Comparison of ENCODE assay signal across 14 cellular contexts in genomic region chr15:72536506-72536905, GRCh38.
DNase-seq lines count a peak whose midpoint lies in the region; ATAC-seq and TF ChIP-seq lines count a peak whose summit lies in the region.
"Had no signal": no experiment of that assay in that cellular context is flagged by ENCODE, and none has a peak within 500 bp of the region (broad histone marks: within the 10 kb centered on the region; RNA-seq: fewer than 3 reads in every experiment).

No MANE protein-coding gene starts in this region.

- no peak overlapping the region for H3K27ac ChIP-seq in SJCRH30
- H3K27ac ChIP-seq in upper lobe of left lung, result no peak overlapping the region
- H3K27ac ChIP-seq: BLaER1 treated with 17β-estradiol and CSF1 and Interleukin-3, amounts not matched to agents 10 nM and 100 nM had no signal

- no peak for TF ChIP-seq CTCF in mesothelial cell of epicardium (IDR thresholded peaks at IDR 0.05; ENCODE audit: unreplicated experiment)
- TF ChIP-seq CTCF in upper lobe of left lung (IDR thresholded peaks at IDR 0.05), result no peak

- no peaks in the 10 kb centered on the region for H3K27me3 Mint-ChIP-seq in mesothelial cell of epicardium (ENCODE audit: low read depth)
- H3K27me3 Mint-ChIP-seq: B cell had no signal

- peaks cover 21% of the 10 kb centered on the region for H3K9me3 Mint-ChIP-seq in mesothelial cell of epicardium

- H3K9me3 ChIP-seq in SJCRH30 (replicated peaks) (0 out of 2 replicates have a peak, but pooled peaks cover 5% of the 10 kb centered on the region), upper lobe of left lung (peaks cover 0 to 9% (median 8%) of the 10 kb centered on the region in 4 donors)

- TF ChIP-seq EP300 in upper lobe of left lung (IDR thresholded peaks at IDR 0.05), result no peak

- ATAC-seq in upper lobe of left lung (ENCODE audit: low FRiP score in 2 of 2), result no peak
- no peak for ATAC-seq in GM18909 (IDR thresholded peaks at IDR 0.05; ENCODE audit: poor library complexity, unreplicated experiment)
- ATAC-seq: CD8-positive, alpha-beta T cell; GM23338 had no signal

- H3K4me1 Mint-ChIP-seq in mesothelial cell of epicardium, result peaks cover 20% of the 10 kb centered on the region
- H3K4me1 Mint-ChIP-seq: GM23338 had no signal

- H3K4me3 Mint-ChIP-seq in mesothelial cell of epicardium, result no peak overlapping the region
- H3K4me3 Mint-ChIP-seq: B cell; CD8-positive, alpha-beta T cell; GM23338 had no signal

- no peaks in the 10 kb centered on the region for H3K27me3 ChIP-seq in SJCRH30
- H3K27me3 ChIP-seq in upper lobe of left lung, result no peaks in the 10 kb centered on the region
- H3K27me3 ChIP-seq: BLaER1 treated with 17β-estradiol and CSF1 and Interleukin-3, amounts not matched to agents 10 nM and 100 nM had no signal

- peak; percentile 87 for DNase-seq in Jurkat, Clone E6-1 (ENCODE audit: low read depth, low spot score)
- DNase-seq in SJCRH30 (peak; percentile 11 to 58), mesothelial cell of epicardium (ENCODE audit: low spot score in 2 of 2, unreplicated experiment in 2 of 2) (no peak), upper lobe of left lung (no peak), NCI-H526 treated with DMSO at 0.1 percent for 48 hours (lab: John Stamatoyannopoulos, UW) (no peak), DMS114 treated with DMSO at 0.1 percent for 48 hours (lab: John Stamatoyannopoulos, UW; ENCODE audit: unreplicated experiment) (no peak)
- DNase-seq: Calu3; CD8-positive, alpha-beta T cell; DMS53; HCEC 1CT had no signal

- 92% methylated on average over 3 of the region's 3 CpGs for WGBS in upper lobe of left lung, 2 donors

- no peak for TF ChIP-seq POLR2A in upper lobe of left lung (IDR thresholded peaks at IDR 0.05)

- H3K36me3 ChIP-seq in SJCRH30, result peaks cover 4% of the 10 kb centered on the region; the same call in 1 of the 2 replicates
- no peaks in the 10 kb centered on the region for H3K36me3 ChIP-seq in upper lobe of left lung

- peak overlapping the region; percentile 17 for H3K27ac Mint-ChIP-seq in mesothelial cell of epicardium
- H3K27ac Mint-ChIP-seq: B cell; CD8-positive, alpha-beta T cell; GM23338 had no signal

- H3K4me3 ChIP-seq in Jurkat, Clone E6-1 (ENCODE audit: low read length), result peak overlapping the region; percentile 24
- no peak overlapping the region for H3K4me3 ChIP-seq in SJCRH30
- H3K4me3 ChIP-seq in upper lobe of left lung, result no peak overlapping the region
- H3K4me3 ChIP-seq: BLaER1 treated with 17β-estradiol and CSF1 and Interleukin-3, amounts not matched to agents 10 nM and 100 nM; GM23338 had no signal

- H3K36me3 Mint-ChIP-seq in mesothelial cell of epicardium, result peaks cover 26% of the 10 kb centered on the region

- H3K4me1 ChIP-seq in SJCRH30 (peaks cover 10% of the 10 kb centered on the region), upper lobe of left lung (peaks cover 0 to 11% (median 3%) of the 10 kb centered on the region in 4 donors)

Comparison
In these comparisons a context has a peak if more than half of its experiments do, and no peak if none do; other contexts are left out.
1. DNase-seq: peak in Jurkat, Clone E6-1 (single experiment) and SJCRH30 (2 of 2); none in mesothelial cell of epicardium (0 of 2), upper lobe of left lung (0 of 2), NCI-H526 treated with DMSO at 0.1 percent for 48 hours (single experiment) and DMS114 treated with DMSO at 0.1 percent for 48 hours (single experiment).